ENCODE assay signal across 15 cellular contexts in genomic region chr19:38821230-38821825, GRCh38. TPM values are rescaled to one million over a fixed set of nuclear protein-coding genes. Genes with fewer than 3 reads are reported as not detected.
"Had no signal": no experiment of that assay in that cellular context is flagged by ENCODE, and none has a peak within 500 bp of the region (broad histone marks: within the 10 kb centered on the region; RNA-seq: fewer than 3 reads in every experiment).

No MANE protein-coding gene starts in this region.

RNA-seq across cellular contexts. Expression of gene LGALS4, which starts 8.6 kb away (rescaled TPM):
- total RNA-seq: activated naive CD4-positive, alpha-beta T cell treated with anti-CD3 and anti-CD28 coated beads for 36 hours; MCF 10A; RPMI7951 had no signal

RNA-seq across cellular contexts. Expression of gene LGALS7B, which starts 32.3 kb away (rescaled TPM):
- total RNA-seq: activated CD4-positive, alpha-beta T cell treated with anti-CD3 and anti-CD28 coated beads, Interleukin-2, amount 10 ng/mL, durations not matched to agents 24 days and 14 days; activated CD8-positive, alpha-beta T cell treated with anti-CD3 and anti-CD28 coated beads, Interleukin-2, amount 10 ng/mL, durations not matched to agents 7 days and 5 days; activated naive CD4-positive, alpha-beta T cell treated with anti-CD3 and anti-CD28 coated beads for 36 hours; activated naive CD4-positive, alpha-beta T cell treated with anti-CD3 and anti-CD28 coated beads, Interleukin-2, amount 50 U/mL, for 72 hours; activated T-cell treated with anti-CD3 and anti-CD28 coated beads, Interleukin-2, amount 50 U/mL, for 4 hours; activated T-helper 1 cell treated with anti-CD3 and anti-CD28 coated beads, Interleukin-12 subunit alpha, Interleukin-12 subunit beta, Interleukin-2, Interleukin-4 antibody, amounts not matched to agents 30 ng/mL and 10 ng/mL and 1 ng/mL, durations not matched to agents 14 hours and 24 hours and 36 hours; adrenal gland; astrocyte; body of pancreas; OCI-LY7; PC-9; RPMI7951; SJCRH30; T-helper 1 cell treated with Interleukin-12 subunit alpha and Interleukin-12 subunit beta and Interleukin-4 antibody, amounts not matched to agents 30 ng/mL and 1 ng/mL, for 36 hours had no signal

RNA-seq across cellular contexts. Expression of gene LGALS7, which starts 48.0 kb away (rescaled TPM):
- total RNA-seq: activated CD4-positive, alpha-beta T cell treated with anti-CD3 and anti-CD28 coated beads, Interleukin-2, amount 10 ng/mL, durations not matched to agents 24 days and 14 days; activated CD8-positive, alpha-beta T cell treated with anti-CD3 and anti-CD28 coated beads, Interleukin-2, amount 10 ng/mL, durations not matched to agents 7 days and 5 days; activated naive CD4-positive, alpha-beta T cell treated with anti-CD3 and anti-CD28 coated beads for 36 hours; activated naive CD4-positive, alpha-beta T cell treated with anti-CD3 and anti-CD28 coated beads, Interleukin-2, amount 50 U/mL, for 72 hours; activated T-cell treated with anti-CD3 and anti-CD28 coated beads, Interleukin-2, amount 50 U/mL, for 4 hours; activated T-helper 1 cell treated with anti-CD3 and anti-CD28 coated beads, Interleukin-12 subunit alpha, Interleukin-12 subunit beta, Interleukin-2, Interleukin-4 antibody, amounts not matched to agents 30 ng/mL and 10 ng/mL and 1 ng/mL, durations not matched to agents 14 hours and 24 hours and 36 hours; adrenal gland; astrocyte; body of pancreas; OCI-LY7; RPMI7951; T-helper 1 cell treated with Interleukin-12 subunit alpha and Interleukin-12 subunit beta and Interleukin-4 antibody, amounts not matched to agents 30 ng/mL and 1 ng/mL, for 36 hours had no signal
- polyA plus RNA-seq: adrenal gland had no signal
